ENCODE assay signal across 8 cellular contexts in the genomic region with DNA sequence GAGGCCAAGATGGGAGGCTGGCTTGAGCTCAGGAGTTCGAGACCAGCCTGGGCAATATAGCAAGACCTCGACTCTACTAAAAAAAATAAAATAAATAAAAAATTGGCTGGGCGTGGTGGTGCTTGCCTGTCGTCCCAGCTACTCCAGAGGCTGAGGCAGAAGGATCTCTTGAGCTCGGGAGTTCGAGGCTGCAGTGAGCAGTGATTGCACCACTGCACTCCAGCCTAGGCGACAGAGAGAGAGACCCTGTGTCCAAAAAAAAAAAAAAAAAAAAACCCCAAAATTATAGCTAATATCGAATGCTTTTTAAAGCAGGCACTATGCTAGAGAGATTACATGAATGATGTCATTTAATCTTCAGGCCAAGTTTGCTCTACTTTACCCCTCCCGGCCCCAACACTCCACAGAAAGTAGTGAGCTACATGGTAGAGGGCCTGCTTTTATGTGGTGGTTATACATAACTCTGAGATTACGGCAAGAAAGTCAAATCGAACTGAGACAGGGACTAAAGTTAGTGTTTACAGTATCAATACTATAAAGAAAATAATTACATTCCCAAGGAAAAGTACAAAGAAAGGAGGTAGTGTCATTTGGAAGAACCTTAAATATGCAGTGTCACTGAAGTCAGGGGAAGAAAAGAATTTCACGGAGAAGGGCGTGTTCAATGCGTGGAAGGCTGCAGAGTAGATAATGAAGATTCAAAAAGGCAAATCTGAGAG. TPM values are rescaled to one million over a fixed set of nuclear protein-coding genes. Genes with fewer than 3 reads are reported as not detected.
A peak's percentile ranks its signal among the peaks of the same experiment; 100 is the strongest.
DNase-seq lines count a peak whose midpoint lies in the region; ATAC-seq lines count a peak whose summit lies in the region.

No MANE protein-coding gene starts in this region.

- POLR2A ChIA-PET in activated CD4-positive, alpha-beta memory T cell treated with anti-CD3 and anti-CD28 coated beads, Interleukin-2, amount 10 ng/mL, durations not matched to agents 7 days and 5 days (lab: Charles Lee): interaction anchor here (0.7 to 3.7 kb wide), 11 partner anchors 9 to 407 kb away, joined by 3 to 23 read pairs (median 4); partner anchors contain the start of genes BBS4, HEXA and HIGD2B

- H3K4me1 Mint-ChIP-seq in activated CD4-positive, alpha-beta memory T cell treated with anti-CD3 and anti-CD28 coated beads, Interleukin-2, amount 10 ng/mL, durations not matched to agents 7 days and 5 days: peaks cover 74% of the 10 kb centered on the region

- H3K27me3 Mint-ChIP-seq in activated CD4-positive, alpha-beta memory T cell treated with anti-CD3 and anti-CD28 coated beads, Interleukin-2, amount 10 ng/mL, durations not matched to agents 7 days and 5 days: no peaks in the 10 kb centered on the region

- peak overlapping the region; percentile 93 for H3K4me3 Mint-ChIP-seq in activated CD4-positive, alpha-beta memory T cell treated with anti-CD3 and anti-CD28 coated beads, Interleukin-2, amount 10 ng/mL, durations not matched to agents 7 days and 5 days

- no peaks in the 10 kb centered on the region for H3K27me3 ChIP-seq in iPS-15b (ENCODE audit: control insufficient read depth, insufficient read depth, low read length)
- no peaks in the 10 kb centered on the region for H3K27me3 ChIP-seq in stomach smooth muscle (ENCODE audit: control insufficient read depth in 1 of 2, insufficient read depth in 2 of 2, low read length in 2 of 2)

- H3K4me1 ChIP-seq in iPS-15b (ENCODE audit: control insufficient read depth, insufficient read depth, low read length): peaks cover 7% of the 10 kb centered on the region
- peaks cover 19% of the 10 kb centered on the region for H3K4me1 ChIP-seq in stomach smooth muscle (ENCODE audit: control insufficient read depth, insufficient read depth, low read length)

- H3K9me3 ChIP-seq in iPS-15b (ENCODE audit: control insufficient read depth, insufficient read depth, low read length): no peaks in the 10 kb centered on the region
- no peaks in the 10 kb centered on the region for H3K9me3 ChIP-seq in stomach smooth muscle (ENCODE audit: control insufficient read depth in 2 of 2, low read length in 2 of 2)

- no peak for ATAC-seq in GM19463 (IDR thresholded peaks at IDR 0.05; ENCODE audit: unreplicated experiment)

- H3K27ac Mint-ChIP-seq in activated CD4-positive, alpha-beta memory T cell treated with anti-CD3 and anti-CD28 coated beads, Interleukin-2, amount 10 ng/mL, durations not matched to agents 7 days and 5 days: peak overlapping the region; percentile 98

- H3K9ac ChIP-seq in iPS-15b (ENCODE audit: low read depth, low read length) (peak overlapping the region; percentile 91), stomach smooth muscle (ENCODE audit: low read length in 2 of 2) (peak overlapping the region; percentile 82 to 87)

- H3K9me3 Mint-ChIP-seq in activated CD4-positive, alpha-beta memory T cell treated with anti-CD3 and anti-CD28 coated beads, Interleukin-2, amount 10 ng/mL, durations not matched to agents 7 days and 5 days: no peaks in the 10 kb centered on the region

- no peak overlapping the region for H3K27ac ChIP-seq in stomach smooth muscle (ENCODE audit: low read length)

- H3K36me3 Mint-ChIP-seq in activated CD4-positive, alpha-beta memory T cell treated with anti-CD3 and anti-CD28 coated beads, Interleukin-2, amount 10 ng/mL, durations not matched to agents 7 days and 5 days (ENCODE audit: low read depth): peaks cover 41% of the 10 kb centered on the region

- peak overlapping the region; percentile 80 for H3K4me3 ChIP-seq in iPS-15b (ENCODE audit: low read depth, low read length)
- H3K4me3 ChIP-seq in stomach smooth muscle (ENCODE audit: low read length in 2 of 2): peak overlapping the region; percentile 75 to 95

- H3K36me3 ChIP-seq in iPS-15b (ENCODE audit: control insufficient read depth, insufficient read depth, low read length): no peaks in the 10 kb centered on the region
- peaks cover 0 to 2% of the 10 kb centered on the region in 2 donors for H3K36me3 ChIP-seq in stomach smooth muscle (ENCODE audit: control insufficient read depth in 2 of 2, insufficient read depth in 2 of 2, low read length in 2 of 2)

- peak; percentile 0 to 10 for DNase-seq in NOMO-1 (lab: John Stamatoyannopoulos, UW; ENCODE audit: unreplicated experiment in 2 of 2)
- no peak for DNase-seq in NOMO-1 treated with DMSO at 0.1 percent for 48 hours (lab: John Stamatoyannopoulos, UW; ENCODE audit: unreplicated experiment)
- no peak for DNase-seq in activated CD4-positive, alpha-beta memory T cell treated with anti-CD3 and anti-CD28 coated beads, Interleukin-2, amount 10 ng/mL, durations not matched to agents 7 days and 5 days
- no peak for DNase-seq in NCI-H2029 (lab: John Stamatoyannopoulos, UW)
- DNase-seq in hippocampal formation (lab: John Stamatoyannopoulos, UW): no peak

- CTCF ChIA-PET in activated CD4-positive, alpha-beta memory T cell treated with anti-CD3 and anti-CD28 coated beads, Interleukin-2, amount 10 ng/mL, durations not matched to agents 7 days and 5 days (lab: Charles Lee): interaction anchor here (0.9 to 1.8 kb wide), 5 partner anchors 10 to 182 kb away, joined by 3 to 11 read pairs (median 5); no protein-coding TSS in a partner anchor

RNA-seq across cellular contexts. Expression of gene ADPGK, which starts 1.1 kb away (rescaled TPM):
- total RNA-seq in activated CD4-positive, alpha-beta memory T cell treated with anti-CD3 and anti-CD28 coated beads, Interleukin-2, amount 10 ng/mL, durations not matched to agents 7 days and 5 days: 10 to 100 TPM; 83.6 to 84.7 TPM

Comparison
In these comparisons a context has a peak if more than half of its experiments do, and no peak if none do; other contexts are left out.
1. DNase-seq: peak in NOMO-1 (2 of 2); none in NOMO-1 treated with DMSO at 0.1 percent for 48 hours (single experiment), activated CD4-positive, alpha-beta memory T cell treated with anti-CD3 and anti-CD28 coated beads, Interleukin-2, amount 10 ng/mL, durations not matched to agents 7 days and 5 days (single experiment), NCI-H2029 (single experiment) and hippocampal formation (0 of 2).